Comparison of ENCODE assay signal across 15 cellular contexts in the genomic region with DNA sequence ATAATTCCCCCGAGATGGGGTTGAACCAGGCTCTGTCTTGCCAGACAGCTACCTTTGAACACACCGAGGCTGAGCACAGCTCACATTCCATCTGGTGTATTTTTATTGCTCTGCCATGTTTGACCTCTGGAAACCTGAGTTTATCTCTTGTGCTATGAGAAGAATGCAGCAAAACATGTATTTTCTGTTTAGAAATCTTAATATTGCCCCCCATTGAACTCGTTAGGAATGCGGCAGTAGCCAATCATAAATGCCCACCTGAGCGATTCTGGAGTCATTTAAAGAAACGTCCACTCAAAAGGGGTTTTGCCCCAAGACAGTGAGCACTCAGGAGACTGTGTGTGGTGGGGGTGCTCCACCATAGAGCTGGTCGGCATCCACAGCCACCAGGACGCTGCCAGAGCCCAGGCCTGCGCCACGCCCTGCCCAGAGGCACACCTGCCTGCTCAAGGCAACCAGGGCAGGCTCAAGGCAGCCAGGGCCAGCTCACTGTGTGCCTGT. TPM values are rescaled to one million over a fixed set of nuclear protein-coding genes. Genes with fewer than 3 reads are reported as not detected.
DNase-seq lines count a peak whose midpoint lies in the region; ATAC-seq and TF ChIP-seq lines count a peak whose summit lies in the region.
"Had no signal": no experiment of that assay in that cellular context is flagged by ENCODE, and none has a peak within 500 bp of the region (broad histone marks: within the 10 kb centered on the region; RNA-seq: fewer than 3 reads in every experiment).

No MANE protein-coding gene starts in this region.

- no peak for TF ChIP-seq CTCF in left lung (IDR thresholded peaks at IDR 0.05)
- TF ChIP-seq CTCF in mammary epithelial cell (conservative IDR thresholded peaks at IDR 0.05 in 1 of 2, IDR thresholded peaks at IDR 0.05 in 1 of 2; ENCODE audit: extremely low read depth in 1 of 2, insufficient read depth in 1 of 2, low read depth in 1 of 2, low read length in 2 of 2): no peak

- no peaks in the 10 kb centered on the region for H3K79me2 ChIP-seq in mammary epithelial cell (ENCODE audit: insufficient read depth, low read length)

- CTCF ChIA-PET in mammary epithelial cell (lab: Charles Lee; ENCODE audit: low non-redundant PET): no interaction called here

- no peaks in the 10 kb centered on the region for H3K9me3 ChIP-seq in left lung
- peaks cover under 1% of the 10 kb centered on the region for H3K9me3 ChIP-seq in mammary epithelial cell (replicated peaks; ENCODE audit: insufficient read depth, low read length)
- H3K9me3 ChIP-seq: sigmoid colon, suprapubic skin had no signal

- in situ Hi-C loops in mammary epithelial cell (cut with MboI; ENCODE audit: low sequenced_read_pairs in 2 of 2): no loop called here

- H3K27me3 ChIP-seq in left lung (no peaks in the 10 kb centered on the region), mammary epithelial cell (ENCODE audit: insufficient read depth, low read length) (no peaks in the 10 kb centered on the region)
- H3K27me3 ChIP-seq: sigmoid colon, suprapubic skin had no signal

- intact Hi-C loops in activated T-helper 1 cell treated with anti-CD3 and anti-CD28 coated beads, Interleukin-12 subunit alpha, Interleukin-12 subunit beta, Interleukin-2, Interleukin-4 antibody, amounts not matched to agents 30 ng/mL and 10 ng/mL and 1 ng/mL, durations not matched to agents 14 hours and 24 hours and 36 hours (cut with micrococcal nuclease): no loop called here
- intact Hi-C loops in left lung (cut with DNase I): no loop called here
- intact Hi-C loops in mammary epithelial cell (cut with micrococcal nuclease): no loop called here

- no peak overlapping the region for H3K4me3 Mint-ChIP-seq in activated T-helper 1 cell treated with anti-CD3 and anti-CD28 coated beads, Interleukin-12 subunit alpha, Interleukin-12 subunit beta, Interleukin-2, Interleukin-4 antibody, amounts not matched to agents 30 ng/mL and 10 ng/mL and 1 ng/mL, durations not matched to agents 14 hours and 24 hours and 36 hours
- peak overlapping the region; percentile 43 for H3K4me3 Mint-ChIP-seq in stimulated activated effector memory CD8-positive, alpha-beta T cell treated with anti-CD3 and anti-CD28 coated beads, Interleukin-12 subunit alpha, Interleukin-12 subunit beta, amount 100 ng/mL, for 72 hours

- dilution Hi-C loops in mammary epithelial cell (cut with HindIII; ENCODE audit: low sequenced_read_pairs): no loop called here

- H3K4me3 ChIP-seq in left lung: no peak overlapping the region
- no peak overlapping the region for H3K4me3 ChIP-seq in mammary epithelial cell (replicated peaks in 1 of 3; ENCODE audit: insufficient read depth in 1 of 3, low read depth in 2 of 3, low read length in 3 of 3)
- H3K4me3 ChIP-seq: sigmoid colon, suprapubic skin had no signal

- H3K36me3 ChIP-seq in left lung: peaks cover 0 to 31% of the 10 kb centered on the region in 2 donors
- no peaks in the 10 kb centered on the region for H3K36me3 ChIP-seq in mammary epithelial cell (ENCODE audit: insufficient read depth, low read length)
- H3K36me3 ChIP-seq: sigmoid colon, suprapubic skin had no signal

- H3K4me2 ChIP-seq in mammary epithelial cell (ENCODE audit: insufficient read depth, low read depth, low read length): no peak overlapping the region

- H3K27ac Mint-ChIP-seq in activated T-helper 1 cell treated with anti-CD3 and anti-CD28 coated beads, Interleukin-12 subunit alpha, Interleukin-12 subunit beta, Interleukin-2, Interleukin-4 antibody, amounts not matched to agents 30 ng/mL and 10 ng/mL and 1 ng/mL, durations not matched to agents 14 hours and 24 hours and 36 hours: peak overlapping the region; percentile 87
- peak overlapping the region; percentile 88 for H3K27ac Mint-ChIP-seq in stimulated activated effector memory CD8-positive, alpha-beta T cell treated with anti-CD3 and anti-CD28 coated beads, Interleukin-12 subunit alpha, Interleukin-12 subunit beta, amount 100 ng/mL, for 72 hours

- no peak overlapping the region for H2AFZ ChIP-seq in mammary epithelial cell (ENCODE audit: low read depth, low read length)

- H3K9me3 Mint-ChIP-seq in activated T-helper 1 cell treated with anti-CD3 and anti-CD28 coated beads, Interleukin-12 subunit alpha, Interleukin-12 subunit beta, Interleukin-2, Interleukin-4 antibody, amounts not matched to agents 30 ng/mL and 10 ng/mL and 1 ng/mL, durations not matched to agents 14 hours and 24 hours and 36 hours: no peaks in the 10 kb centered on the region
- no peaks in the 10 kb centered on the region for H3K9me3 Mint-ChIP-seq in stimulated activated effector memory CD8-positive, alpha-beta T cell treated with anti-CD3 and anti-CD28 coated beads, Interleukin-12 subunit alpha, Interleukin-12 subunit beta, amount 100 ng/mL, for 72 hours

- peak; percentile 73 for ATAC-seq in left lung
- ATAC-seq in stimulated activated effector memory CD8-positive, alpha-beta T cell treated with anti-CD3 and anti-CD28 coated beads, Interleukin-12 subunit alpha, Interleukin-12 subunit beta, amount 100 ng/mL, for 72 hours: no peak
- ATAC-seq in GM18502 (IDR thresholded peaks at IDR 0.05; ENCODE audit: poor library complexity, unreplicated experiment): no peak

- H3K4me1 ChIP-seq in left lung (peaks cover 0 to 84% of the 10 kb centered on the region in 2 donors), mammary epithelial cell (ENCODE audit: insufficient read depth, low read length) (peaks cover 9% of the 10 kb centered on the region)

- peaks cover 42% of the 10 kb centered on the region for H3K36me3 Mint-ChIP-seq in activated T-helper 1 cell treated with anti-CD3 and anti-CD28 coated beads, Interleukin-12 subunit alpha, Interleukin-12 subunit beta, Interleukin-2, Interleukin-4 antibody, amounts not matched to agents 30 ng/mL and 10 ng/mL and 1 ng/mL, durations not matched to agents 14 hours and 24 hours and 36 hours (ENCODE audit: low read depth)
- H3K36me3 Mint-ChIP-seq in stimulated activated effector memory CD8-positive, alpha-beta T cell treated with anti-CD3 and anti-CD28 coated beads, Interleukin-12 subunit alpha, Interleukin-12 subunit beta, amount 100 ng/mL, for 72 hours: peaks cover 86% of the 10 kb centered on the region

- no peaks in the 10 kb centered on the region for H3K27me3 Mint-ChIP-seq in activated T-helper 1 cell treated with anti-CD3 and anti-CD28 coated beads, Interleukin-12 subunit alpha, Interleukin-12 subunit beta, Interleukin-2, Interleukin-4 antibody, amounts not matched to agents 30 ng/mL and 10 ng/mL and 1 ng/mL, durations not matched to agents 14 hours and 24 hours and 36 hours (ENCODE audit: insufficient read depth)

- BruUV-seq in mammary epithelial cell (replicated peaks; lab: Mats Ljungman, UMichigan): no TSS peak

- H3K27ac ChIP-seq in left lung (peak overlapping the region in 1 of 2 donors; percentile 26), mammary epithelial cell (ENCODE audit: insufficient read depth, low read depth, low read length) (no peak overlapping the region)
- H3K27ac ChIP-seq: sigmoid colon, suprapubic skin had no signal

- peaks cover 77% of the 10 kb centered on the region for H3K4me1 Mint-ChIP-seq in activated T-helper 1 cell treated with anti-CD3 and anti-CD28 coated beads, Interleukin-12 subunit alpha, Interleukin-12 subunit beta, Interleukin-2, Interleukin-4 antibody, amounts not matched to agents 30 ng/mL and 10 ng/mL and 1 ng/mL, durations not matched to agents 14 hours and 24 hours and 36 hours (ENCODE audit: low read depth)
- H3K4me1 Mint-ChIP-seq in stimulated activated effector memory CD8-positive, alpha-beta T cell treated with anti-CD3 and anti-CD28 coated beads, Interleukin-12 subunit alpha, Interleukin-12 subunit beta, amount 100 ng/mL, for 72 hours: peaks cover 87% of the 10 kb centered on the region

- H3K9ac ChIP-seq in mammary epithelial cell (ENCODE audit: insufficient read depth, low read length): no peak overlapping the region

- DNase-seq in SIG-M5 treated with dmso at 0.1 percent for 504 hours (lab: John Stamatoyannopoulos, UW; ENCODE audit: unreplicated experiment) (peak; percentile 17), SIG-M5 (lab: John Stamatoyannopoulos, UW) (no peak), left lung (peak in 1 of 2 donors; percentile 63), NCI-H2171 (lab: John Stamatoyannopoulos, UW) (no peak), mammary epithelial cell (no peak)
- DNase-seq in activated T-helper 1 cell treated with anti-CD3 and anti-CD28 coated beads, Interleukin-12 subunit alpha, Interleukin-12 subunit beta, Interleukin-2, Interleukin-4 antibody, amounts not matched to agents 30 ng/mL and 10 ng/mL and 1 ng/mL, durations not matched to agents 14 hours and 24 hours and 36 hours (ENCODE audit: low spot score): no peak
- DNase-seq in stimulated activated effector memory CD8-positive, alpha-beta T cell treated with anti-CD3 and anti-CD28 coated beads, Interleukin-12 subunit alpha, Interleukin-12 subunit beta, amount 100 ng/mL, for 72 hours (ENCODE audit: low spot score in 2 of 2): no peak
- DNase-seq: 8988T; activated CD8-positive, alpha-beta memory T cell treated with anti-CD3 and anti-CD28 coated beads, Interleukin-2, amount 50 U/mL, for 48 hours; mesendoderm; MV-4-11; NCI-H345; sigmoid colon had no signal

- H4K20me1 ChIP-seq in mammary epithelial cell (ENCODE audit: insufficient read depth, low read length): no peaks in the 10 kb centered on the region

- 61% methylated on average over 10 of the region's 10 CpGs for WGBS in mammary epithelial cell (ENCODE audit: low coverage, missing lambda C conversion rate)

RNA-seq across cellular contexts. Expression of a gene that starts 26.9 kb away (rescaled TPM):
- total RNA-seq in activated T-helper 1 cell treated with anti-CD3 and anti-CD28 coated beads, Interleukin-12 subunit alpha, Interleukin-12 subunit beta, Interleukin-2, Interleukin-4 antibody, amounts not matched to agents 30 ng/mL and 10 ng/mL and 1 ng/mL, durations not matched to agents 14 hours and 24 hours and 36 hours: 43.9 and 44.0 TPM in 2 replicates
- total RNA-seq in left lung (10 to 100 TPM; 17.2 to 29.9 TPM), mammary epithelial cell (under 1 TPM; 0.59 to 0.67 TPM)
- polyA plus RNA-seq in mammary epithelial cell: 0.14 TPM
- not detected for polyA minus RNA-seq in mammary epithelial cell

Comparison
In these comparisons a context has a peak if more than half of its experiments do, and no peak if none do; other contexts are left out.
1. RNA of a gene that starts 26.9 kb away (total RNA-seq): 43.9 to 44.0 TPM in activated T-helper 1 cell treated with anti-CD3 and anti-CD28 coated beads, Interleukin-12 subunit alpha, Interleukin-12 subunit beta, Interleukin-2, Interleukin-4 antibody, amounts not matched to agents 30 ng/mL and 10 ng/mL and 1 ng/mL, durations not matched to agents 14 hours and 24 hours and 36 hours and 17.2 to 29.9 TPM in left lung; 0.59 to 0.67 TPM in mammary epithelial cell; every median in the first group is over 10 times any median in the second.